In the genomic region with DNA sequence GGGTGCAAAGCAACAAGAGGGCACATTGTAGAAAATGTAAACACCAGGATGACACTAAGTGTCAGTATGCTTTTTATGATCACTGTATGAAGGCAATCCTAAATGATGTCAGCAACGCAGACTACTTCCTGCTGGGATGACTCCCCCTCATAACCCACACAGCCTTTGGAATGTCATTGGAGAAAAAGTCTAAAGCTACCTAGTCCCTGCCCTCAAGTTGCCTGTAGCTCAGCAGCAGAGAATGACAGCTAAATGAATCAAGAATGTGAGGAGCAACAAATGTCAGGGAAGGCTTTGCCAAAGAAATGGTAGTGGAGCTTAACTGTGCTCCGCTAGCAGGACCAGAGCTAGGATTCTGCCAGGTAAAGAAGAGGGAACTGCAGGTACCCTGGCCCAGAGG, we compare ENCODE assay signal across 27 cellular contexts.
DNase-seq lines count a peak whose midpoint lies in the region; ATAC-seq, FAIRE-seq and TF ChIP-seq lines count a peak whose summit lies in the region.
"Had no signal": no experiment of that assay in that cellular context is flagged by ENCODE, and none has a peak within 500 bp of the region (broad histone marks: within the 10 kb centered on the region; RNA-seq: fewer than 3 reads in every experiment).

No MANE protein-coding gene starts in this region.

- ATAC-seq in GM21737 (IDR thresholded peaks at IDR 0.05; ENCODE audit: unreplicated experiment) (no peak), GM21515 (IDR thresholded peaks at IDR 0.05; ENCODE audit: unreplicated experiment) (no peak)
- ATAC-seq: activated naive CD4-positive, alpha-beta T cell treated with anti-CD3 and anti-CD28 coated beads, Interleukin-2, amount 50 U/mL, for 72 hours; activated T-cell treated with anti-CD3 and anti-CD28 coated beads, Interleukin-2, amount 50 U/mL, for 72 hours; HepG2; naive thymus-derived CD8-positive, alpha-beta T cell; Right ventricle myocardium inferior; stimulated activated naive CD8-positive, alpha-beta T cell treated with anti-CD3 and anti-CD28 coated beads, Interleukin-15, amount 100 ng/mL, for 72 hours had no signal

- FAIRE-seq in RCC 7860 (lab: Jason Lieb, UNC): no peak
- FAIRE-seq: HepG2 had no signal

- no peaks in the 10 kb centered on the region for H3K9me3 ChIP-seq in osteoblast (ENCODE audit: low read depth, low read length)

- no peak overlapping the region for H2AFZ ChIP-seq in osteoblast (ENCODE audit: low read length)

- H3K27me3 ChIP-seq in osteoblast (ENCODE audit: insufficient read depth, low read length): no peaks in the 10 kb centered on the region

- in situ Hi-C loops in KBM-7 (cut with MboI; ENCODE audit: low pct_unique_long_range_greater_than_20kb, low sequenced_read_pairs): no loop called here

- no peaks in the 10 kb centered on the region for H3K36me3 ChIP-seq in osteoblast (ENCODE audit: insufficient read depth, low read length)

- H3K27ac ChIP-seq in osteoblast (ENCODE audit: low read depth, low read length): peak overlapping the region; percentile 74
- H3K27ac ChIP-seq: coronary artery had no signal

- peak; percentile 81 for DNase-seq in EL
- peak; percentile 37 for DNase-seq in RCC 7860 (ENCODE audit: low spot score)
- DNase-seq in fibroblast of mammary gland (ENCODE audit: low read depth): peak; percentile 63
- peak; percentile 62 for DNase-seq in osteoblast (ENCODE audit: insufficient read length, low spot score, missing footprints)
- no peak for DNase-seq in KBM-7
- no peak for DNase-seq in ecto neural progenitor cell (ENCODE audit: low spot score)
- DNase-seq: activated CD4-positive, alpha-beta T cell treated with anti-CD3 and anti-CD28 coated beads for 1 hour; activated T-cell treated with anti-CD3 and anti-CD28 coated beads, Interleukin-2, amount 50 U/mL, for 72 hours; AML-193; DMS79 treated with DMSO at 0.1 percent for 48 hours; foreskin melanocyte; mesendoderm; naive thymus-derived CD8-positive, alpha-beta T cell; NCI-H1417; NCI-H2171; NCI-H526; stimulated activated CD4-positive, alpha-beta T cell treated with anti-CD3 and anti-CD28 coated beads, Interleukin-4, amount 100 ng/mL, for 1 hour; stimulated activated naive CD8-positive, alpha-beta T cell treated with anti-CD3 and anti-CD28 coated beads, Interleukin-15, amount 100 ng/mL, for 72 hours; SW 1271; trophoblast cell had no signal

- no peak for TF ChIP-seq CTCF in fibroblast of mammary gland (conservative IDR thresholded peaks at IDR 0.05; ENCODE audit: control insufficient read depth, insufficient read depth, low read depth, low read length)
- TF ChIP-seq CTCF in osteoblast (IDR thresholded peaks at IDR 0.05; ENCODE audit: extremely low read depth, low read depth, low read length): no peak

- H4K20me1 ChIP-seq in osteoblast (ENCODE audit: insufficient read depth, low read length): no peaks in the 10 kb centered on the region

- H3K4me2 ChIP-seq in osteoblast (ENCODE audit: insufficient read depth, low read length): no peak overlapping the region
- H3K4me2 ChIP-seq: smooth muscle cell had no signal

- no peak overlapping the region for H3K4me3 ChIP-seq in fibroblast of mammary gland (ENCODE audit: control insufficient read depth, low read depth, low read length)
- no peak overlapping the region for H3K4me3 ChIP-seq in osteoblast (ENCODE audit: insufficient read depth, low read length)
- H3K4me3 ChIP-seq: coronary artery, smooth muscle cell had no signal

- no peaks in the 10 kb centered on the region for H3K79me2 ChIP-seq in osteoblast (ENCODE audit: insufficient read depth, low read length)

- peaks cover 39% of the 10 kb centered on the region for H3K4me1 ChIP-seq in osteoblast (ENCODE audit: insufficient read depth, low read length)

Comparison
In these comparisons a context has a peak if more than half of its experiments do, and no peak if none do; other contexts are left out.
1. DNase-seq: peak in EL (single experiment), RCC 7860 (single experiment), fibroblast of mammary gland (single experiment) and osteoblast (single experiment); none in KBM-7 (single experiment) and ecto neural progenitor cell (single experiment).